Comparison of ENCODE assay signal across 2 cellular contexts in genomic region chr17:30929081-30929633, GRCh38.
TF ChIP-seq lines count a peak whose summit lies in the region.

No MANE protein-coding gene starts in this region.

TF ChIP-seq in GM12891, 5 proteins besides CTCF, POLR2A, EP300 and RAD21 (continued from another document):
- TF ChIP-seq POLR2AphosphoS5 (IDR thresholded peaks at IDR 0.05; ENCODE audit: low read depth, low read length): no peak
- TF ChIP-seq TAF1 (IDR thresholded peaks at IDR 0.05; ENCODE audit: low read depth, low read length): no peak

TF ChIP-seq in K562, 482 proteins besides CTCF, POLR2A, EP300 and RAD21 (continued from another document):
- TF ChIP-seq, protein P1, sequence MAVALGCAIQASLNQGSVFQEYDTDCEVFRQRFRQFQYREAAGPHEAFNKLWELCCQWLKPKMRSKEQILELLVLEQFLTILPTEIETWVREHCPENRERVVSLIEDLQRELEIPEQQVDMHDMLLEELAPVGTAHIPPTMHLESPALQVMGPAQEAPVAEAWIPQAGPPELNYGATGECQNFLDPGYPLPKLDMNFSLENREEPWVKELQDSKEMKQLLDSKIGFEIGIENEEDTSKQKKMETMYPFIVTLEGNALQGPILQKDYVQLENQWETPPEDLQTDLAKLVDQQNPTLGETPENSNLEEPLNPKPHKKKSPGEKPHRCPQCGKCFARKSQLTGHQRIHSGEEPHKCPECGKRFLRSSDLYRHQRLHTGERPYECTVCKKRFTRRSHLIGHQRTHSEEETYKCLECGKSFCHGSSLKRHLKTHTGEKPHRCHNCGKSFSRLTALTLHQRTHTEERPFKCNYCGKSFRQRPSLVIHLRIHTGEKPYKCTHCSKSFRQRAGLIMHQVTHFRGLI (CRISPR knock-in tag; IDR thresholded peaks at IDR 0.05): no peak
- TF ChIP-seq CBX5 (IDR thresholded peaks at IDR 0.05; ENCODE audit: borderline replicate concordance, low read depth) (no peak), NR4A1 (CRISPR knock-in tag; IDR thresholded peaks at IDR 0.05) (no peak), NR4A1 (tag; IDR thresholded peaks at IDR 0.05) (no peak), PHF20 (IDR thresholded peaks at IDR 0.05; ENCODE audit: partially characterized antibody) (no peak), ATF4 (CRISPR knock-in tag; IDR thresholded peaks at IDR 0.05) (no peak), TCFL5 (CRISPR knock-in tag; conservative IDR thresholded peaks at IDR 0.05) (no peak)
- TF ChIP-seq, protein P2, sequence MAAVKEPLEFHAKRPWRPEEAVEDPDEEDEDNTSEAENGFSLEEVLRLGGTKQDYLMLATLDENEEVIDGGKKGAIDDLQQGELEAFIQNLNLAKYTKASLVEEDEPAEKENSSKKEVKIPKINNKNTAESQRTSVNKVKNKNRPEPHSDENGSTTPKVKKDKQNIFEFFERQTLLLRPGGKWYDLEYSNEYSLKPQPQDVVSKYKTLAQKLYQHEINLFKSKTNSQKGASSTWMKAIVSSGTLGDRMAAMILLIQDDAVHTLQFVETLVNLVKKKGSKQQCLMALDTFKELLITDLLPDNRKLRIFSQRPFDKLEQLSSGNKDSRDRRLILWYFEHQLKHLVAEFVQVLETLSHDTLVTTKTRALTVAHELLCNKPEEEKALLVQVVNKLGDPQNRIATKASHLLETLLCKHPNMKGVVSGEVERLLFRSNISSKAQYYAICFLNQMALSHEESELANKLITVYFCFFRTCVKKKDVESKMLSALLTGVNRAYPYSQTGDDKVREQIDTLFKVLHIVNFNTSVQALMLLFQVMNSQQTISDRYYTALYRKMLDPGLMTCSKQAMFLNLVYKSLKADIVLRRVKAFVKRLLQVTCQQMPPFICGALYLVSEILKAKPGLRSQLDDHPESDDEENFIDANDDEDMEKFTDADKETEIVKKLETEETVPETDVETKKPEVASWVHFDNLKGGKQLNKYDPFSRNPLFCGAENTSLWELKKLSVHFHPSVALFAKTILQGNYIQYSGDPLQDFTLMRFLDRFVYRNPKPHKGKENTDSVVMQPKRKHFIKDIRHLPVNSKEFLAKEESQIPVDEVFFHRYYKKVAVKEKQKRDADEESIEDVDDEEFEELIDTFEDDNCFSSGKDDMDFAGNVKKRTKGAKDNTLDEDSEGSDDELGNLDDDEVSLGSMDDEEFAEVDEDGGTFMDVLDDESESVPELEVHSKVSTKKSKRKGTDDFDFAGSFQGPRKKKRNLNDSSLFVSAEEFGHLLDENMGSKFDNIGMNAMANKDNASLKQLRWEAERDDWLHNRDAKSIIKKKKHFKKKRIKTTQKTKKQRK (IDR thresholded peaks at IDR 0.05; ENCODE audit: borderline replicate concordance, low read depth, low read length): no peak
- TF ChIP-seq, protein P3, sequence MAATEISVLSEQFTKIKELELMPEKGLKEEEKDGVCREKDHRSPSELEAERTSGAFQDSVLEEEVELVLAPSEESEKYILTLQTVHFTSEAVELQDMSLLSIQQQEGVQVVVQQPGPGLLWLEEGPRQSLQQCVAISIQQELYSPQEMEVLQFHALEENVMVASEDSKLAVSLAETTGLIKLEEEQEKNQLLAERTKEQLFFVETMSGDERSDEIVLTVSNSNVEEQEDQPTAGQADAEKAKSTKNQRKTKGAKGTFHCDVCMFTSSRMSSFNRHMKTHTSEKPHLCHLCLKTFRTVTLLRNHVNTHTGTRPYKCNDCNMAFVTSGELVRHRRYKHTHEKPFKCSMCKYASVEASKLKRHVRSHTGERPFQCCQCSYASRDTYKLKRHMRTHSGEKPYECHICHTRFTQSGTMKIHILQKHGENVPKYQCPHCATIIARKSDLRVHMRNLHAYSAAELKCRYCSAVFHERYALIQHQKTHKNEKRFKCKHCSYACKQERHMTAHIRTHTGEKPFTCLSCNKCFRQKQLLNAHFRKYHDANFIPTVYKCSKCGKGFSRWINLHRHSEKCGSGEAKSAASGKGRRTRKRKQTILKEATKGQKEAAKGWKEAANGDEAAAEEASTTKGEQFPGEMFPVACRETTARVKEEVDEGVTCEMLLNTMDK (IDR thresholded peaks at IDR 0.05; ENCODE audit: borderline replicate concordance, insufficient read depth, low read depth, low read length, poor library complexity, severe bottlenecking): no peak
- TF ChIP-seq, protein P4, sequence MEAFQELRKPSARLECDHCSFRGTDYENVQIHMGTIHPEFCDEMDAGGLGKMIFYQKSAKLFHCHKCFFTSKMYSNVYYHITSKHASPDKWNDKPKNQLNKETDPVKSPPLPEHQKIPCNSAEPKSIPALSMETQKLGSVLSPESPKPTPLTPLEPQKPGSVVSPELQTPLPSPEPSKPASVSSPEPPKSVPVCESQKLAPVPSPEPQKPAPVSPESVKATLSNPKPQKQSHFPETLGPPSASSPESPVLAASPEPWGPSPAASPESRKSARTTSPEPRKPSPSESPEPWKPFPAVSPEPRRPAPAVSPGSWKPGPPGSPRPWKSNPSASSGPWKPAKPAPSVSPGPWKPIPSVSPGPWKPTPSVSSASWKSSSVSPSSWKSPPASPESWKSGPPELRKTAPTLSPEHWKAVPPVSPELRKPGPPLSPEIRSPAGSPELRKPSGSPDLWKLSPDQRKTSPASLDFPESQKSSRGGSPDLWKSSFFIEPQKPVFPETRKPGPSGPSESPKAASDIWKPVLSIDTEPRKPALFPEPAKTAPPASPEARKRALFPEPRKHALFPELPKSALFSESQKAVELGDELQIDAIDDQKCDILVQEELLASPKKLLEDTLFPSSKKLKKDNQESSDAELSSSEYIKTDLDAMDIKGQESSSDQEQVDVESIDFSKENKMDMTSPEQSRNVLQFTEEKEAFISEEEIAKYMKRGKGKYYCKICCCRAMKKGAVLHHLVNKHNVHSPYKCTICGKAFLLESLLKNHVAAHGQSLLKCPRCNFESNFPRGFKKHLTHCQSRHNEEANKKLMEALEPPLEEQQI (IDR thresholded peaks at IDR 0.05): no peak
